ENCODE assay signal across 38 cellular contexts in genomic region chr5:181126841-181127240, GRCh38. TPM values are rescaled to one million over a fixed set of nuclear protein-coding genes. Genes with fewer than 3 reads are reported as not detected.
"Had no signal": no experiment of that assay in that cellular context is flagged by ENCODE, and none has a peak within 500 bp of the region (broad histone marks: within the 10 kb centered on the region; RNA-seq: fewer than 3 reads in every experiment).

No MANE protein-coding gene starts in this region.

- H3K4me1 ChIP-seq: ascending aorta had no signal

- H3K27ac Mint-ChIP-seq: activated B cell treated with CpG ODN at 0.5 μM for 24 hours; activated CD4-positive, alpha-beta memory T cell treated with anti-CD3 and anti-CD28 coated beads for 36 hours; activated CD4-positive, alpha-beta T cell treated with anti-CD3 and anti-CD28 coated beads, Interleukin-2, amount 10 ng/mL, durations not matched to agents 24 days and 14 days; activated CD8-positive, alpha-beta T cell treated with anti-CD3 and anti-CD28 coated beads for 36 hours; activated naive CD4-positive, alpha-beta T cell treated with anti-CD3 and anti-CD28 coated beads, Interleukin-2, amount 10 ng/mL, durations not matched to agents 7 days and 5 days; activated naive CD4-positive, alpha-beta T cell treated with anti-CD3 and anti-CD28 coated beads, Interleukin-2, amount 50 U/mL, for 24 hours; activated naive CD8-positive, alpha-beta T cell; activated naive CD8-positive, alpha-beta T cell treated with anti-CD3 and anti-CD28 coated beads, Interleukin-2, amount 10 ng/mL, durations not matched to agents 7 days and 5 days; activated naive CD8-positive, alpha-beta T cell treated with anti-CD3 and anti-CD28 coated beads, Interleukin-2, amount 50 U/mL, for 24 hours; activated T-cell treated with anti-CD3 and anti-CD28 coated beads, Interleukin-2, amount 50 U/mL, for 24 hours; activated T-helper 2 cell treated with anti-CD3 and anti-CD28 coated beads, Interferon-gamma antibody, Interleukin-2, Interleukin-4, amounts not matched to agents 10 μg/mL and 5 μg/mL and 100 μg/mL, durations not matched to agents 14 hours and 24 hours and 36 hours; brain; T-cell; T-helper 1 cell treated with Interleukin-12 subunit alpha and Interleukin-12 subunit beta and Interleukin-4 antibody, amounts not matched to agents 30 μg/mL and 1 μg/mL, for 36 hours; T-helper 2 cell treated with Interferon-gamma antibody and Interleukin-4, amounts not matched to agents 5 μg/mL and 100 μg/mL, for 36 hours had no signal

- H3K27me3 ChIP-seq: ascending aorta, cardiac muscle cell had no signal

- H3K9me3 ChIP-seq: ascending aorta had no signal

- H3K36me3 ChIP-seq: ascending aorta, cardiac muscle cell had no signal

- H3K36me3 Mint-ChIP-seq: activated CD4-positive, alpha-beta memory T cell treated with anti-CD3 and anti-CD28 coated beads for 36 hours; activated naive CD4-positive, alpha-beta T cell treated with anti-CD3 and anti-CD28 coated beads, Interleukin-2, amount 10 ng/mL, durations not matched to agents 7 days and 5 days; activated naive CD4-positive, alpha-beta T cell treated with anti-CD3 and anti-CD28 coated beads, Interleukin-2, amount 50 U/mL, for 24 hours; activated naive CD8-positive, alpha-beta T cell treated with anti-CD3 and anti-CD28 coated beads, Interleukin-2, amount 10 ng/mL, durations not matched to agents 7 days and 5 days; brain; T-cell had no signal

- DNase-seq: activated B cell treated with CpG ODN at 0.5 μM for 24 hours; activated CD4-positive, alpha-beta memory T cell treated with anti-CD3 and anti-CD28 coated beads for 36 hours; activated CD4-positive, alpha-beta T cell treated with anti-CD3 and anti-CD28 coated beads for 4 hours; activated CD4-positive, alpha-beta T cell treated with anti-CD3 and anti-CD28 coated beads, Interleukin-2, amount 10 ng/mL, durations not matched to agents 24 days and 14 days; activated CD4-positive, alpha-beta T cell treated with anti-CD3 and anti-CD28 coated beads, Interleukin-2, amount 50 U/mL, for 1 hour; activated CD4-positive, alpha-beta T cell treated with anti-CD3 and anti-CD28 coated beads, Interleukin-2, amount 50 U/mL, for 4 hours; activated CD4-positive, CD25-positive, alpha-beta regulatory T cell treated with anti-CD3 and anti-CD28 coated beads, Interleukin-2, amount 50 U/mL, for 72 hours; activated CD8-positive, alpha-beta memory T cell treated with anti-CD3 and anti-CD28 coated beads, Interleukin-2, amount 50 U/mL, for 4 hours; activated CD8-positive, alpha-beta T cell treated with anti-CD3 and anti-CD28 coated beads for 36 hours; activated effector memory CD4-positive, alpha-beta T cell treated with Interleukin-2 at 50 U/mL for 16 hours; activated gamma-delta T cell; activated naive CD4-positive, alpha-beta T cell treated with anti-CD3 and anti-CD28 coated beads, Interleukin-2, amount 10 ng/mL, durations not matched to agents 7 days and 5 days; activated naive CD4-positive, alpha-beta T cell treated with Interleukin-2 at 50 U/mL for 16 hours; activated naive CD8-positive, alpha-beta T cell treated with anti-CD3 and anti-CD28 coated beads, Interleukin-2, amount 10 ng/mL, durations not matched to agents 7 days and 5 days; activated naive CD8-positive, alpha-beta T cell treated with anti-CD3 and anti-CD28 coated beads, Interleukin-2, amount 50 U/mL, for 24 hours; activated T-cell treated with anti-CD3 and anti-CD28 coated beads for 4 hours; activated T-cell treated with anti-CD3 and anti-CD28 coated beads, Interleukin-2, amount 50 U/mL, for 24 hours; activated T-cell treated with anti-CD3 and anti-CD28 coated beads, Interleukin-2, amount 50 U/mL, for 48 hours; amygdala; anterior cingulate cortex; caudate nucleus; cerebellar nuclear complex; T-cell; T-helper 2 cell; T-helper 9 cell had no signal

- H3K4me1 Mint-ChIP-seq: activated B cell treated with CpG ODN at 0.5 μM for 24 hours; activated CD4-positive, alpha-beta T cell treated with anti-CD3 and anti-CD28 coated beads, Interleukin-2, amount 10 ng/mL, durations not matched to agents 24 days and 14 days; activated naive CD4-positive, alpha-beta T cell treated with anti-CD3 and anti-CD28 coated beads, Interleukin-2, amount 10 ng/mL, durations not matched to agents 7 days and 5 days; activated naive CD4-positive, alpha-beta T cell treated with anti-CD3 and anti-CD28 coated beads, Interleukin-2, amount 50 U/mL, for 24 hours; activated naive CD8-positive, alpha-beta T cell treated with anti-CD3 and anti-CD28 coated beads, Interleukin-2, amount 50 U/mL, for 24 hours; brain; central memory CD8-positive, alpha-beta T cell; T-cell had no signal

- H3K4me3 Mint-ChIP-seq: activated B cell treated with CpG ODN at 0.5 μM for 24 hours; activated CD4-positive, alpha-beta memory T cell treated with anti-CD3 and anti-CD28 coated beads for 36 hours; activated CD4-positive, alpha-beta T cell treated with anti-CD3 and anti-CD28 coated beads, Interleukin-2, amount 10 ng/mL, durations not matched to agents 24 days and 14 days; activated CD8-positive, alpha-beta T cell treated with anti-CD3 and anti-CD28 coated beads for 36 hours; activated naive CD4-positive, alpha-beta T cell treated with anti-CD3 and anti-CD28 coated beads, Interleukin-2, amount 10 ng/mL, durations not matched to agents 7 days and 5 days; activated naive CD4-positive, alpha-beta T cell treated with anti-CD3 and anti-CD28 coated beads, Interleukin-2, amount 50 U/mL, for 24 hours; activated naive CD8-positive, alpha-beta T cell; activated naive CD8-positive, alpha-beta T cell treated with anti-CD3 and anti-CD28 coated beads, Interleukin-2, amount 10 ng/mL, durations not matched to agents 7 days and 5 days; activated naive CD8-positive, alpha-beta T cell treated with anti-CD3 and anti-CD28 coated beads, Interleukin-2, amount 50 U/mL, for 24 hours; activated T-cell treated with anti-CD3 and anti-CD28 coated beads, Interleukin-2, amount 50 U/mL, for 24 hours; brain; central memory CD8-positive, alpha-beta T cell; T-cell; T-helper 1 cell treated with Interleukin-12 subunit alpha and Interleukin-12 subunit beta and Interleukin-4 antibody, amounts not matched to agents 30 μg/mL and 1 μg/mL, for 36 hours; T-helper 2 cell treated with Interferon-gamma antibody and Interleukin-4, amounts not matched to agents 5 μg/mL and 100 μg/mL, for 36 hours had no signal

- H3K4me3 ChIP-seq: ascending aorta, cardiac muscle cell had no signal

- H3K27ac ChIP-seq: ascending aorta, cardiac muscle cell, VCaP had no signal

- ATAC-seq: activated CD8-positive, alpha-beta T cell treated with anti-CD3 and anti-CD28 coated beads for 36 hours; activated naive CD8-positive, alpha-beta T cell treated with anti-CD3 and anti-CD28 coated beads, Interleukin-2, amount 50 U/mL, for 24 hours; T-cell had no signal

- H3K9me3 Mint-ChIP-seq: activated B cell treated with CpG ODN at 0.5 μM for 24 hours; activated CD4-positive, alpha-beta memory T cell treated with anti-CD3 and anti-CD28 coated beads for 36 hours; activated CD4-positive, alpha-beta T cell treated with anti-CD3 and anti-CD28 coated beads, Interleukin-2, amount 10 ng/mL, durations not matched to agents 24 days and 14 days; activated CD8-positive, alpha-beta T cell treated with anti-CD3 and anti-CD28 coated beads for 36 hours; activated naive CD4-positive, alpha-beta T cell treated with anti-CD3 and anti-CD28 coated beads, Interleukin-2, amount 10 ng/mL, durations not matched to agents 7 days and 5 days; activated naive CD4-positive, alpha-beta T cell treated with anti-CD3 and anti-CD28 coated beads, Interleukin-2, amount 50 U/mL, for 24 hours; activated naive CD8-positive, alpha-beta T cell treated with anti-CD3 and anti-CD28 coated beads, Interleukin-2, amount 10 ng/mL, durations not matched to agents 7 days and 5 days; activated naive CD8-positive, alpha-beta T cell treated with anti-CD3 and anti-CD28 coated beads, Interleukin-2, amount 50 U/mL, for 24 hours; activated T-cell treated with anti-CD3 and anti-CD28 coated beads, Interleukin-2, amount 50 U/mL, for 24 hours; activated T-helper 2 cell treated with anti-CD3 and anti-CD28 coated beads, Interferon-gamma antibody, Interleukin-2, Interleukin-4, amounts not matched to agents 10 μg/mL and 5 μg/mL and 100 μg/mL, durations not matched to agents 14 hours and 24 hours and 36 hours; central memory CD8-positive, alpha-beta T cell; T-cell; T-helper 1 cell treated with Interleukin-12 subunit alpha and Interleukin-12 subunit beta and Interleukin-4 antibody, amounts not matched to agents 30 μg/mL and 1 μg/mL, for 36 hours; T-helper 2 cell treated with Interferon-gamma antibody and Interleukin-4, amounts not matched to agents 5 μg/mL and 100 μg/mL, for 36 hours had no signal

RNA-seq across cellular contexts. Expression of gene OR2V1, which starts 4.1 kb away (rescaled TPM):
- total RNA-seq: activated B cell treated with CpG ODN at 0.5 μM for 24 hours; activated CD4-positive, alpha-beta memory T cell treated with anti-CD3 and anti-CD28 coated beads for 36 hours; activated CD4-positive, alpha-beta T cell treated with anti-CD3 and anti-CD28 coated beads, Interleukin-2, amount 10 ng/mL, durations not matched to agents 24 days and 14 days; activated CD8-positive, alpha-beta memory T cell treated with anti-CD3 and anti-CD28 coated beads for 36 hours; activated CD8-positive, alpha-beta T cell treated with anti-CD3 and anti-CD28 coated beads for 36 hours; activated naive CD8-positive, alpha-beta T cell treated with anti-CD3 and anti-CD28 coated beads, Interleukin-2, amount 10 ng/mL, durations not matched to agents 7 days and 5 days; activated T-helper 2 cell treated with anti-CD3 and anti-CD28 coated beads, Interferon-gamma antibody, Interleukin-2, Interleukin-4, amounts not matched to agents 10 μg/mL and 5 μg/mL and 100 μg/mL, durations not matched to agents 14 hours and 24 hours and 36 hours; ascending aorta; bronchial epithelial cell; cardiac muscle cell; T-cell had no signal
- polyA plus RNA-seq: adipose tissue, cardiac muscle cell had no signal

RNA-seq across cellular contexts. Expression of gene OR2V2, which starts 20.5 kb away (rescaled TPM):
- total RNA-seq: activated B cell treated with CpG ODN at 0.5 μM for 24 hours; activated CD4-positive, alpha-beta memory T cell treated with anti-CD3 and anti-CD28 coated beads for 36 hours; activated CD4-positive, alpha-beta T cell treated with anti-CD3 and anti-CD28 coated beads, Interleukin-2, amount 10 ng/mL, durations not matched to agents 24 days and 14 days; activated CD8-positive, alpha-beta memory T cell treated with anti-CD3 and anti-CD28 coated beads for 36 hours; activated CD8-positive, alpha-beta T cell treated with anti-CD3 and anti-CD28 coated beads for 36 hours; activated naive CD8-positive, alpha-beta T cell treated with anti-CD3 and anti-CD28 coated beads, Interleukin-2, amount 10 ng/mL, durations not matched to agents 7 days and 5 days; activated T-helper 2 cell treated with anti-CD3 and anti-CD28 coated beads, Interferon-gamma antibody, Interleukin-2, Interleukin-4, amounts not matched to agents 10 μg/mL and 5 μg/mL and 100 μg/mL, durations not matched to agents 14 hours and 24 hours and 36 hours; ascending aorta; bronchial epithelial cell; cardiac muscle cell; T-cell had no signal
- polyA plus RNA-seq: adipose tissue, cardiac muscle cell had no signal
